8 cellular contexts compared by ENCODE assay signal in the genomic region with DNA sequence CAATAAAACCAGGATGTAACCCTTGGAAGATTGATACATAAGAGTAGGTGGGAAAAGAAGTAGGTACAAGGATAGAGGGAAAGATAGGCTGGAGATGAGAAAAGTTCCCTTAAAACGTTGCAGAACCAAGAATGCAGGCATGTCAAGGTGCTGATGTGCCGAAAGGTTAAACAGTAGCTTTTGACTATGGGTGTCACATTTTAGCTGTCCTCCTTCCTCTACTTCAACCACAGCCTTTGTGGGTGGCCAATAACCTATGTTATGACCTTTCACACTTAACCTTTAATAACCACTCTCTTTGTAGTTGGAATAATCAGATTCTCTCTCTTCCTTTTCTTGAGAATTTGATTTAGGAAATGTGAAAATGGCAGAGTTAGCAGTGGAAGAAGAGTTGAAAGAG.
"Had no signal": no experiment of that assay in that cellular context is flagged by ENCODE, and none has a peak within 500 bp of the region (broad histone marks: within the 10 kb centered on the region; RNA-seq: fewer than 3 reads in every experiment).

No MANE protein-coding gene starts in this region.

- ATAC-seq: GM23338, HCT116 had no signal

- H3K27ac Mint-ChIP-seq: GM23338, H9, HFFc6 had no signal

- H3K9me3 Mint-ChIP-seq: GM23338, H9, HFFc6 had no signal

- H3K4me3 Mint-ChIP-seq: GM23338, H9, HFFc6 had no signal

- DNase-seq: GM23248, GOT3, H7, H9, HCEC 1CT, HFFc6 had no signal
